Comparison of ENCODE assay signal across 8 cellular contexts in genomic region chr2:27380626-27381556, GRCh38. TPM values are rescaled to one million over a fixed set of nuclear protein-coding genes. Genes with fewer than 3 reads are reported as not detected.
DNase-seq lines count a peak whose midpoint lies in the region; ATAC-seq and TF ChIP-seq lines count a peak whose summit lies in the region.

Gene ZNF513 (minus strand): TSS chr2:27380734. CDS start chr2:27380526, 208 bp downstream.

- H3K4me1 ChIP-seq in OCI-LY7 (ENCODE audit: insufficient read depth, low read length, poor library complexity, severe bottlenecking) (peaks cover 19% of the 10 kb centered on the region), mucosa of rectum (ENCODE audit: control insufficient read depth in 2 of 2, insufficient read depth in 2 of 2, low read length in 2 of 2) (peaks cover 21 to 23% of the 10 kb centered on the region in 2 donors)

- H3K27ac ChIP-seq in OCI-LY7 (ENCODE audit: low read depth, low read length, poor library complexity, severe bottlenecking), result peak within 1 kb of the TSS; percentile 72
- peak within 1 kb of the TSS; percentile 90 for H3K27ac ChIP-seq in epithelial cell of prostate
- peak within 1 kb of the TSS; percentile 84 to 89 for H3K27ac ChIP-seq in mucosa of rectum (ENCODE audit: low read depth in 2 of 2, low read length in 2 of 2)

- H3K9me2 ChIP-seq in OCI-LY7 (ENCODE audit: insufficient read depth, low read length), result no peaks in the 10 kb centered on the region

- peaks cover 11% of the 10 kb centered on the region; the same call in 1 of the 2 replicates for H3K79me2 ChIP-seq in OCI-LY7 (ENCODE audit: insufficient read depth, low read depth, low read length)

- H2AFZ ChIP-seq in OCI-LY7 (ENCODE audit: low read length), result peak within 1 kb of the TSS; percentile 30; the same call in 1 of the 2 replicates

- H3K9me3 ChIP-seq in OCI-LY7 (ENCODE audit: low read length), result no peaks in the 10 kb centered on the region
- no peaks in the 10 kb centered on the region for H3K9me3 ChIP-seq in mucosa of rectum (ENCODE audit: control insufficient read depth in 2 of 2, low read length in 2 of 2)

- no TSS peak for BruUV-seq in OCI-LY7 (replicated peaks; lab: Mats Ljungman, UMichigan)

- peak; percentile 94 for ATAC-seq in GM21390 (IDR thresholded peaks at IDR 0.05; ENCODE audit: unreplicated experiment)

- H3K9ac ChIP-seq in mucosa of rectum (ENCODE audit: low read depth in 1 of 2, low read length in 2 of 2), result peak within 1 kb of the TSS; percentile 80 to 92

- H3K36me3 ChIP-seq in OCI-LY7 (ENCODE audit: insufficient read depth, low read length) (peaks cover 93% of the 10 kb centered on the region), mucosa of rectum (ENCODE audit: control insufficient read depth in 2 of 2, insufficient read depth in 2 of 2, low read length in 2 of 2) (peaks cover 53 to 61% of the 10 kb centered on the region in 2 donors)

- intact Hi-C loops in OCI-LY7 (cut with micrococcal nuclease; ENCODE audit: unreplicated experiment), result no loop called here

- POLR2A ChIA-PET in OCI-LY7 (lab: Charles Lee), result interaction anchor here (1.2 to 2.3 kb wide), 3 partner anchors 10 to 57 kb away, joined by 3 to 18 read pairs (median 4); partner anchors contain the start of genes MPV17 and SNX17

- no peaks in the 10 kb centered on the region for H4K20me1 ChIP-seq in OCI-LY7 (ENCODE audit: insufficient read depth, low read length)

- peak within 1 kb of the TSS; percentile 86 for H3K4me3 ChIP-seq in OCI-LY7 (ENCODE audit: low read depth, low read length, poor library complexity, severe bottlenecking)
- peak within 1 kb of the TSS; percentile 78 to 90 for H3K4me3 ChIP-seq in mucosa of rectum (ENCODE audit: low read length in 2 of 2)

- H3K4me2 ChIP-seq in OCI-LY7 (ENCODE audit: low read length), result peak within 1 kb of the TSS; percentile 98

- no peak for TF ChIP-seq CTCF in OCI-LY7 (conservative IDR thresholded peaks at IDR 0.05; ENCODE audit: low read length)

- CTCF ChIA-PET in OCI-LY7 (lab: Charles Lee; ENCODE audit: unreplicated experiment), result no interaction called here

- DNase-seq in COR-L47 (lab: John Stamatoyannopoulos, UW), result peak; percentile 96
- peak; percentile 79 for DNase-seq in HuH-7 (ENCODE audit: low spot score)
- peak; percentile 93 for DNase-seq in OCI-LY7 (ENCODE audit: low spot score)
- peak; percentile 88 for DNase-seq in activated T-cell treated with anti-CD3 and anti-CD28 coated beads for 48 hours (ENCODE audit: low read depth)
- peak; percentile 81 for DNase-seq in epithelial cell of prostate (ENCODE audit: low read depth, low spot score)
- peak; percentile 72 to 80 for DNase-seq in stimulated activated CD8-positive, alpha-beta memory T cell treated with anti-CD3 and anti-CD28 coated beads, Interleukin-4, amount 100 ng/mL, for 4 hours (ENCODE audit: low read depth in 2 of 2, low spot score in 1 of 2)

- no peaks in the 10 kb centered on the region for H3K27me3 ChIP-seq in mucosa of rectum (ENCODE audit: control insufficient read depth in 2 of 2, insufficient read depth in 2 of 2, low read length in 2 of 2)

RNA-seq across cellular contexts. Expression of gene ZNF513, which starts in this region (rescaled TPM):
- total RNA-seq in OCI-LY7 (2014; rRNA removed; shearing (Covaris generic)), result 9.0 and 10.0 TPM in 2 replicates
- total RNA-seq in OCI-LY7 (2022), result 9.7 and 10.9 TPM in 2 replicates

Comparison
In these comparisons a context has a peak if more than half of its experiments do, and no peak if none do; other contexts are left out.
1. Peak in every context shown above with its lines: DNase-seq, ATAC-seq, H3K4me3 ChIP-seq and H3K27ac ChIP-seq.